ENCODE assay signal across 13 cellular contexts in the genomic region with DNA sequence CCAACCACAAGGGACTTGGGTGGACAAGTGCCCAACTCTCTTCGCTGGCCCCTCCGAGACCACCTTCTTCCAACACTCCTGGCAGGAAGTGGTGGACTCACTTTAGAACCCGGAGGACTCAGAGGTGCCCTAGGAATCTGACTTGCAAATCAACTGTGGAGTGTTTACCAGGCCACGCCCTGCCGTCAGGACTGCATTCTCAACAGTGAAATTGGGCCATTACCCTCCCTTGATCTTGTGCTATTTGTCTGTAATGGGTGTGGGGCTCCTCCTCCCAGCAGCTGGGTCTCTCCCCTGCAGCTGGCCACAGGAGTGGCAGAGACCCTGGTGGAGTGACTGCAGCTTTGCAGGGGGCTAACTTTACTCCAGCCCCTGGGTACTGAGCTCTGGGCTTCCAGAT.
"Had no signal": no experiment of that assay in that cellular context is flagged by ENCODE, and none has a peak within 500 bp of the region (broad histone marks: within the 10 kb centered on the region; RNA-seq: fewer than 3 reads in every experiment).

No MANE protein-coding gene starts in this region.

- H3K4me1 ChIP-seq: body of pancreas, heart left ventricle had no signal

- ATAC-seq: body of pancreas; heart left ventricle; left ventricle myocardium superior; stimulated activated naive CD8-positive, alpha-beta T cell treated with anti-CD3 and anti-CD28 coated beads, Interleukin-15, Interleukin-2, amounts not matched to agents 100 U/mL and 50 U/mL, for 24 hours had no signal

- H3K27ac ChIP-seq: body of pancreas, coronary artery, heart left ventricle, ovary had no signal

- H3K36me3 ChIP-seq: heart left ventricle, ovary had no signal

- H3K9me3 ChIP-seq: body of pancreas, heart left ventricle, ovary had no signal

- DNase-seq: activated CD4-positive, alpha-beta T cell treated with anti-CD3 and anti-CD28 coated beads, Interleukin-2, amount 50 U/mL, for 1 hour; activated naive CD4-positive, alpha-beta T cell treated with anti-CD3 and anti-CD28 coated beads, Interleukin-2, amount 10 ng/mL, durations not matched to agents 7 days and 5 days; activated T-cell treated with anti-CD3 and anti-CD28 coated beads for 4 hours; body of pancreas; central memory CD4-positive, alpha-beta T cell; effector CD4-positive, alpha-beta T cell; heart left ventricle; left ventricle myocardium superior; ovary; stimulated activated CD4-positive, alpha-beta T cell treated with anti-CD3 and anti-CD28 coated beads, Interleukin-4, amount 100 ng/mL, for 1 hour; stimulated activated CD8-positive, alpha-beta memory T cell treated with anti-CD3 and anti-CD28 coated beads, Interleukin-4, amount 100 ng/mL, for 48 hours; stimulated activated naive CD8-positive, alpha-beta T cell treated with anti-CD3 and anti-CD28 coated beads, Interleukin-15, Interleukin-2, amounts not matched to agents 100 U/mL and 50 U/mL, for 24 hours had no signal

- H3K4me3 ChIP-seq: body of pancreas, coronary artery, heart left ventricle, ovary had no signal
